In the genomic region with DNA sequence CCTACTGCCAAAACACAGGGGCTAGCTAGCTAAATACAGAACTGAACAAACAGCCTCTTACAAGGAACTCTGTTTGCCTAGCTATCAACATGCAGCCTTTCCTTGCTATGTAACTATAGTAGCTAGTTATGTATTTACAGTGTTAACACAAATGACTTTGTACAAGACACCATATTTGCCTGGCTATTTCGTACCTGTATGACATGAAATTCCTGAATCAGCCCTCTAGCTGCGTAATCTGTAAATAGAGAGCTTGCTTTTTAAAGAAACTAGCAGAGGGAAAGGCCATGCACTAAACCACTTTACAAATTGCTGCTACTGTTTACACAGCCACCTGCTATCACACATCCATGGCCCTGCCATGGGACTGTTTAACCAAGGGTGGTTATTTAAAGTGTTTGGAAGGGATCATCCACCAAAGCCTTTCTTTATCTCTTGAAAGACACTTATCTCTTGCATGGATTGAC, we compare ENCODE assay signal across 18 cellular contexts.
DNase-seq lines count a peak whose midpoint lies in the region; ATAC-seq and TF ChIP-seq lines count a peak whose summit lies in the region.
"Had no signal": no experiment of that assay in that cellular context is flagged by ENCODE, and none has a peak within 500 bp of the region (broad histone marks: within the 10 kb centered on the region; RNA-seq: fewer than 3 reads in every experiment).

No MANE protein-coding gene starts in this region.

- no peak for TF ChIP-seq CTCF in mucosa of descending colon (IDR thresholded peaks at IDR 0.05)
- no peak for TF ChIP-seq CTCF in dorsolateral prefrontal cortex (IDR thresholded peaks at IDR 0.05 in 54 of 56, conservative IDR thresholded peaks at IDR 0.05 in 2 of 56; ENCODE audit: low read depth in 1 of 56, partially characterized antibody in 56 of 56)

- DNase-seq in DMS79 treated with DMSO at 0.1 percent for 48 hours (lab: John Stamatoyannopoulos, UW) (peak; percentile 99), NCI-H1930 (lab: John Stamatoyannopoulos, UW) (peak; percentile 65 to 81), NCI-H774 (lab: John Stamatoyannopoulos, UW) (peak; percentile 93), mucosa of descending colon (peak in 1 of 3 donors; percentile 34), amygdala (lab: John Stamatoyannopoulos, UW) (no peak), dorsolateral prefrontal cortex (no peak)
- DNase-seq in activated CD8-positive, alpha-beta memory T cell treated with anti-CD3 and anti-CD28 coated beads, Interleukin-2, amount 50 U/mL, for 48 hours = no peak
- DNase-seq: activated CD4-positive, CD25-positive, alpha-beta regulatory T cell treated with anti-CD3 and anti-CD28 coated beads, Interleukin-2, amount 50 U/mL, for 72 hours; activated T-cell treated with anti-CD3 and anti-CD28 coated beads, Interleukin-2, amount 50 U/mL, for 24 hours; BE2C; colonic mucosa; NCI-H446; right cardiac atrium; stimulated activated CD4-positive, alpha-beta T cell treated with anti-CD3 and anti-CD28 coated beads, Interleukin-4, amount 100 ng/mL, for 4 hours had no signal

- no peak overlapping the region for H3K27ac ChIP-seq in dorsolateral prefrontal cortex
- H3K27ac ChIP-seq: adrenal gland, colonic mucosa had no signal

- no peaks in the 10 kb centered on the region for H3K36me3 ChIP-seq in mucosa of descending colon (ENCODE audit: low read depth)
- H3K36me3 ChIP-seq: adrenal gland, BE2C, colonic mucosa had no signal

- ATAC-seq in mucosa of descending colon (peak; percentile 85), GM21360 (IDR thresholded peaks at IDR 0.05; ENCODE audit: unreplicated experiment) (no peak)
- ATAC-seq: left lobe of liver; right cardiac atrium; stimulated activated memory B cell treated with anti-CD40 and anti-IgM and Interleukin-4, amounts not matched to agents 10 μg/mL and 1 μg/mL and 100 μg/mL, for 72 hours had no signal

- peaks cover 7% of the 10 kb centered on the region for H3K4me1 ChIP-seq in mucosa of descending colon (ENCODE audit: low read depth)
- H3K4me1 ChIP-seq: BE2C, colonic mucosa had no signal

- H3K27me3 ChIP-seq in dorsolateral prefrontal cortex = peaks cover 0 to 13% (median 0%) of the 10 kb centered on the region in 45 donors
- H3K27me3 ChIP-seq: BE2C, colonic mucosa had no signal

- no peaks in the 10 kb centered on the region for H3K9me3 ChIP-seq in mucosa of descending colon
- H3K9me3 ChIP-seq: adrenal gland, BE2C, colonic mucosa had no signal

- H3K4me3 ChIP-seq in mucosa of descending colon (no peak overlapping the region), dorsolateral prefrontal cortex (no peak overlapping the region)
- H3K4me3 ChIP-seq: adrenal gland, colonic mucosa had no signal

- intact Hi-C loops in mucosa of descending colon (cut with DNase I, micrococcal nuclease) = no loop called here
- intact Hi-C loops in dorsolateral prefrontal cortex (cut with DNase I) = no loop called here

Comparison
In these comparisons a context has a peak if more than half of its experiments do, and no peak if none do; other contexts are left out.
1. DNase-seq: peak in DMS79 treated with DMSO at 0.1 percent for 48 hours (single experiment), NCI-H1930 (2 of 2) and NCI-H774 (single experiment); none in amygdala (0 of 56), dorsolateral prefrontal cortex (0 of 10) and activated CD8-positive, alpha-beta memory T cell treated with anti-CD3 and anti-CD28 coated beads, Interleukin-2, amount 50 U/mL, for 48 hours (single experiment).